In the genomic region with DNA sequence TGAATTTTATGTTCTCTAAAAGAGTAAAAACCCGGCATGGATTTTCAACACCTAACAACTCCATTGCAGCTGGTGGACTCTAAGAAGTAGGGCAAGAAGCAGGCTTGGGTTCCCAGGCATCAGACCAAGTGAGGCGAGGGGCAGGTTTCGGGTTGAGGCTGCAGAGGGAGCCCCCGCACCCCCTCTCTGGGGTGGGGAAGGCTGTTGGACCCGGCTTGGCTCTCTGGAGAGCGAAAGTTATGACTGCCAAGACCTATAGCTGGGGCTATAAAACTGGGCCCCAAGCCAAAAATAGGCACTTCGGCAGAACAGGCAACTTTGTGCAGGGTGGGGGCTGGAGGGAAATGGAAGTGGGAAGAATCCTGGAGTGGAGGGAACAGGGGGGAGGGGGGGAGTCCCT, we compare ENCODE assay signal across 8 cellular contexts. TPM values are rescaled to one million over a fixed set of nuclear protein-coding genes. Genes with fewer than 3 reads are reported as not detected.
DNase-seq lines count a peak whose midpoint lies in the region; ATAC-seq and TF ChIP-seq lines count a peak whose summit lies in the region.
"Not testable (repeated sequence)": the region's sequence is repeated elsewhere in the genome, so short reads cannot be mapped to it uniquely, and the experiment has no call there.

No MANE protein-coding gene starts in this region.

- not testable (repeated sequence) for H3K9ac ChIP-seq in GM23248

- ATAC-seq in Panc1 = not testable (repeated sequence)
- peak in 1 of 2 donors; percentile 4 for ATAC-seq in activated T-cell treated with anti-CD3 and anti-CD28 coated beads, Interleukin-2, amount 50 U/mL, for 72 hours (replicated peaks in 1 of 2)
- peak in 1 of 2 donors; percentile 2 for ATAC-seq in right cardiac atrium

- H3K4me3 ChIP-seq in AG04450 (ENCODE audit: low read depth, low read length) = peak overlapping the region; percentile 53; the same call in 1 of the 2 replicates
- peak overlapping the region; percentile 74; the same call in 1 of the 2 replicates for H3K4me3 ChIP-seq in GM23248
- H3K4me3 ChIP-seq in Panc1 (ENCODE audit: low read depth in 2 of 2, low read length in 2 of 2) = peak overlapping the region; percentile 46 to 60
- peak overlapping the region; percentile 55 for H3K4me3 ChIP-seq in choroid plexus epithelial cell (ENCODE audit: low read depth, low read length)
- peak overlapping the region; percentile 91 for H3K4me3 ChIP-seq in right cardiac atrium (ENCODE audit: low read length)
- peak overlapping the region in 5 of 8 donors; percentile 53 to 80 (median 55) for H3K4me3 ChIP-seq in spleen

- not testable (repeated sequence) for H3K36me3 ChIP-seq in GM23248 (ENCODE audit: low read depth); Panc1 (ENCODE audit: control insufficient read depth, insufficient read depth, low read length); spleen

- not testable (repeated sequence) for H3K9me3 Mint-ChIP-seq in activated T-cell treated with anti-CD3 and anti-CD28 coated beads, Interleukin-2, amount 50 U/mL, for 72 hours; nephron progenitor cell

- not testable (repeated sequence) for H3K27ac Mint-ChIP-seq in activated T-cell treated with anti-CD3 and anti-CD28 coated beads, Interleukin-2, amount 50 U/mL, for 72 hours; nephron progenitor cell

- H3K4me1 Mint-ChIP-seq in activated T-cell treated with anti-CD3 and anti-CD28 coated beads, Interleukin-2, amount 50 U/mL, for 72 hours (ENCODE audit: low read depth) = peaks cover 34% of the 10 kb centered on the region
- peaks cover 49% of the 10 kb centered on the region for H3K4me1 Mint-ChIP-seq in nephron progenitor cell

- not testable (repeated sequence) for BruUV-seq in Panc1 (replicated peaks; lab: Mats Ljungman, UMichigan)

- DNase-seq in AG04450 (ENCODE audit: low read depth, low spot score); GM23248; Panc1 (ENCODE audit: low read depth, low spot score); activated T-cell treated with anti-CD3 and anti-CD28 coated beads, Interleukin-2, amount 50 U/mL, for 72 hours; choroid plexus epithelial cell (ENCODE audit: low read depth); right cardiac atrium; nephron progenitor cell; spleen: not testable (repeated sequence)

- not testable (repeated sequence) for H3F3A ChIP-seq in GM23248 (ENCODE audit: insufficient read depth)

- not testable (repeated sequence) for H3K36me3 Mint-ChIP-seq in activated T-cell treated with anti-CD3 and anti-CD28 coated beads, Interleukin-2, amount 50 U/mL, for 72 hours (ENCODE audit: insufficient read depth in 2 of 2); nephron progenitor cell (ENCODE audit: low read depth)

- peak overlapping the region; percentile 92 for H2AFZ ChIP-seq in GM23248

- TF ChIP-seq CTCF in AG04450 (IDR thresholded peaks at IDR 0.05; ENCODE audit: low read depth, low read length); Panc1 (IDR thresholded peaks at IDR 0.05); choroid plexus epithelial cell (conservative IDR thresholded peaks at IDR 0.05; ENCODE audit: low read depth, low read length); nephron progenitor cell (IDR thresholded peaks at IDR 0.05); spleen (IDR thresholded peaks at IDR 0.05 in 8 of 11, conservative IDR thresholded peaks at IDR 0.05 in 3 of 11): not testable (repeated sequence)

- 15 to 22% methylated on average over 7 of the region's 7 CpGs for WGBS in GM23248 (ENCODE audit: low coverage in 1 of 2, low lambda C conversion rate in 2 of 2, missing lambda C conversion rate in 2 of 2), 2 experiments
- WGBS in right cardiac atrium = 31% methylated on average over 7 of the region's 7 CpGs
- WGBS in spleen, 5 donors = 39 to 54% (median 41%) methylated on average over 4 to 7 of the region's 7 CpGs

- peaks cover 38% of the 10 kb centered on the region for H3K27me3 Mint-ChIP-seq in activated T-cell treated with anti-CD3 and anti-CD28 coated beads, Interleukin-2, amount 50 U/mL, for 72 hours (ENCODE audit: low read depth)
- H3K27me3 Mint-ChIP-seq in nephron progenitor cell (ENCODE audit: low read depth, poor library complexity) = not testable (repeated sequence)

- peak overlapping the region; percentile 55 for H3K4me2 ChIP-seq in GM23248 (ENCODE audit: unreplicated experiment)

- POLR2A ChIA-PET in AG04450 (lab: Yijun Ruan, JAX); Panc1 (lab: Charles Lee): not testable (repeated sequence)

- H3K4me1 ChIP-seq in GM23248 (ENCODE audit: insufficient read depth); Panc1 (ENCODE audit: control insufficient read depth, insufficient read depth, low read length); right cardiac atrium (ENCODE audit: control insufficient read depth, insufficient read depth, low read length): not testable (repeated sequence)
- H3K4me1 ChIP-seq in spleen = peaks cover 0 to 60% (median 23%) of the 10 kb centered on the region in 6 donors

- not testable (repeated sequence) for H3K79me2 ChIP-seq in GM23248 (ENCODE audit: insufficient read depth)

- TF ChIP-seq POLR2A in spleen (IDR thresholded peaks at IDR 0.05) = not testable (repeated sequence)

- not testable (repeated sequence) for H4K20me1 ChIP-seq in GM23248 (ENCODE audit: insufficient read depth)

- intact Hi-C loops in Panc1 (cut with micrococcal nuclease; ENCODE audit: unreplicated experiment); right cardiac atrium (cut with DNase I); spleen (cut with DNase I; ENCODE audit: low total_unique reads): not testable (repeated sequence)

- H3K27me3 ChIP-seq in AG04450 (ENCODE audit: control insufficient read depth, insufficient read depth, low read length) (peaks cover 39% of the 10 kb centered on the region), GM23248 (replicated peaks; ENCODE audit: insufficient read depth) (peaks cover 11% of the 10 kb centered on the region; the same call in 1 of the 2 replicates), spleen (replicated peaks in 1 of 7) (peaks cover 0 to 65% (median 21%) of the 10 kb centered on the region in 7 donors)
- not testable (repeated sequence) for H3K27me3 ChIP-seq in Panc1 (ENCODE audit: control insufficient read depth, insufficient read depth, low read length); right cardiac atrium (ENCODE audit: control insufficient read depth, insufficient read depth)

- not testable (repeated sequence) for H3K9me3 ChIP-seq in AG04450 (ENCODE audit: control insufficient read depth, insufficient read depth, low read length); GM23248 (ENCODE audit: low read depth); Panc1 (ENCODE audit: control insufficient read depth, insufficient read depth, low read depth, low read length); right cardiac atrium (ENCODE audit: control insufficient read depth, low read length); spleen

- H3K9me2 ChIP-seq in GM23248 (ENCODE audit: insufficient read depth) = not testable (repeated sequence)

- CTCF ChIA-PET in AG04450 (lab: Charles Lee); Panc1 (lab: Charles Lee): not testable (repeated sequence)

- H3K27ac ChIP-seq in AG04450 (ENCODE audit: low read depth, low read length); GM23248; right cardiac atrium (ENCODE audit: low read length): not testable (repeated sequence)
- H3K27ac ChIP-seq in Panc1 (ENCODE audit: low read length) (peak overlapping the region; percentile 81), spleen (peak overlapping the region in 3 of 8 donors; percentile 75 to 85 (median 80))

- in situ Hi-C loops in GM23248 (cut with MboI); Panc1 (cut with HindIII; ENCODE audit: low pct_unique_long_range_greater_than_20kb, low sequenced_read_pairs): not testable (repeated sequence)

- peak overlapping the region; percentile 87 to 90 for H3K4me3 Mint-ChIP-seq in activated T-cell treated with anti-CD3 and anti-CD28 coated beads, Interleukin-2, amount 50 U/mL, for 72 hours
- H3K4me3 Mint-ChIP-seq in nephron progenitor cell = peak overlapping the region; percentile 89

RNA-seq across cellular contexts. Expression of gene ADGRL1, which starts 1.8 kb away (rescaled TPM):
- polyA plus RNA-seq in AG04450 (2011; rRNA removed) = 2.0 and 2.9 TPM in 2 replicates
- 5.7 and 12.6 TPM in 2 replicates for polyA minus RNA-seq in AG04450 (2011; rRNA and poly(A)+ RNA removed)
- 3.0 and 3.8 TPM in 2 replicates for total RNA-seq in GM23248 (2014; rRNA removed; shearing (Covaris generic))
- polyA plus RNA-seq in GM23248 (2016; fragmentation: Nextera tagmentation; extraction: Ambion mirVana) = 0.75 and 1.0 TPM in 2 replicates
- 37.7 TPM for total RNA-seq in Panc1 (2021; ENCODE audit: unreplicated experiment)
- 36.2 TPM for polyA plus RNA-seq in Panc1 (2012; ENCODE audit: insufficient read length)
- 10 to 100 TPM; 15.0 to 21.2 TPM for total RNA-seq in activated T-cell treated with anti-CD3 and anti-CD28 coated beads, Interleukin-2, amount 50 U/mL, for 72 hours
- total RNA-seq in right cardiac atrium = 10 to 100 TPM; 28.4 to 36.9 (median 34.0) TPM
- polyA plus RNA-seq in right cardiac atrium = 20.1 TPM
- 10 to 100 TPM in 6 of 7 donors, 1 to 10 TPM in 1; 10.0 to 21.1 (median 13.4) TPM for total RNA-seq in spleen
- 1 to 10 TPM; 1.8 to 5.8 (median 2.3) TPM for polyA plus RNA-seq in spleen
